Comparison of ENCODE assay signal across 8 cellular contexts in the genomic region with DNA sequence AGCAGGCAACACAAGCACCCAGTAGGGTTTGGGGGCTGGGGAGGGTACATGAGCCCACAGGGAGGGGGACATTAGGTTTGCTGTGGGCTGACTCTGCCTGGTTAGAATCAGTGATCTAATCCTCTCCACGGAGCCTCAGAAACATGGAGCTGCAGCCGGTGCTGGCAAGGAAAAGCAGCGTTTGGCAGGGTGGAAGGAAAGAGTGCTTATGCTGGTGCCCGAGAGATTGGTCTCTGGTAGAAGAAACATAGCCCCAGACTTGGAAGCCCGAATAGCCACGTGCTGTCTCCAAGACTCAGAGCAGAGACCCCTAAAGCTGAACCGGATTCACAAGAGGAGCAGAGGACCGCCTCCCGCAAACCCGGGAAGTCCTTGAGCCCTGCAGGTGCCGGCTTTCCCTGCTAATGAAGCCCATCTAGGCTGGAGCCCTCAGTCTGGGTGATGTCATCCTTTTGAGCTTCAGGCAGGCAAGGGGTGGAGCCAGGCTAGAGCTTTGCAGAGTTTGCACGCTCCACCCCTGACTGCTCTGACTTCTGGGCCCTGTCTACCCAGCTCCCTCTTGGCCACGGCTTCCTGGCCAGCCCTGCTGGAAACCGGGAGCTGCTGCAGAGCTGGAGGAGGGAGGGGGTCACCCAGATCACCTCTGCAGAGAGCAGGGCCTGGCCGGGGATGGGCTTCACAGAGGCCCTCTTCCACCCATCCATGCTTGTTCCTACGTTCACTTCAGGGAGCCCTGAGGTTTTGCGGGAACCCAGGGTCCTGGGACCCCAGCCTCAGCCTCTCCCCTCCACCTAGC. TPM values are rescaled to one million over a fixed set of nuclear protein-coding genes. Genes with fewer than 3 reads are reported as not detected.
DNase-seq lines count a peak whose midpoint lies in the region; ATAC-seq, FAIRE-seq and TF ChIP-seq lines count a peak whose summit lies in the region.

No MANE protein-coding gene starts in this region.

- peak overlapping the region; percentile 6 for H3K4me3 Mint-ChIP-seq in activated T-cell treated with anti-CD3 and anti-CD28 coated beads, Interleukin-2, amount 50 U/mL, for 4 hours

- peak overlapping the region; percentile 52; the same call in 1 of the 2 replicates for H3K4me3 ChIP-seq in ACC112 (ENCODE audit: low read depth, low read length)
- H3K4me3 ChIP-seq in mucosa of descending colon, result no peak overlapping the region

- no peak overlapping the region for H2AFZ ChIP-seq in ACC112 (ENCODE audit: low read length, unreplicated experiment)

- TF ChIP-seq CTCF in mucosa of descending colon (IDR thresholded peaks at IDR 0.05), result no peak

- H3K9me3 Mint-ChIP-seq in activated T-cell treated with anti-CD3 and anti-CD28 coated beads, Interleukin-2, amount 50 U/mL, for 4 hours, result no peaks in the 10 kb centered on the region

- intact Hi-C loops in mucosa of descending colon (cut with DNase I, micrococcal nuclease), result no loop called here

- DNase-seq in GM19239 (ENCODE audit: insufficient read length, low spot score) (peak; percentile 33), NCI-H82 treated with DMSO at 0.1 percent for 48 hours (lab: John Stamatoyannopoulos, UW; ENCODE audit: unreplicated experiment) (peak; percentile 80), mucosa of descending colon (peak; percentile 69 to 74 (median 70))
- peak; percentile 56 for DNase-seq in activated T-cell treated with anti-CD3 and anti-CD28 coated beads, Interleukin-2, amount 50 U/mL, for 4 hours
- peak; percentile 48 to 50 for DNase-seq in stimulated activated CD8-positive, alpha-beta memory T cell treated with anti-CD3 and anti-CD28 coated beads, Interleukin-2, amount 100 ng/mL, for 48 hours (ENCODE audit: low read depth in 2 of 2)

- peaks cover 3% of the 10 kb centered on the region for H3K27me3 Mint-ChIP-seq in activated T-cell treated with anti-CD3 and anti-CD28 coated beads, Interleukin-2, amount 50 U/mL, for 4 hours (ENCODE audit: low read depth)

- H3K27ac ChIP-seq in ACC112 (ENCODE audit: low read depth, low read length), result no peak overlapping the region

- H3K36me3 ChIP-seq in ACC112 (ENCODE audit: insufficient read depth, low read length) (no peaks in the 10 kb centered on the region), mucosa of descending colon (ENCODE audit: low read depth) (no peaks in the 10 kb centered on the region)

- H3K4me1 Mint-ChIP-seq in activated T-cell treated with anti-CD3 and anti-CD28 coated beads, Interleukin-2, amount 50 U/mL, for 4 hours (ENCODE audit: low read depth), result peaks cover 57% of the 10 kb centered on the region

- peak; percentile 71 for ATAC-seq in HG03558 (IDR thresholded peaks at IDR 0.05; ENCODE audit: extremely low read depth, unreplicated experiment)
- peak; percentile 89 to 91 for ATAC-seq in activated T-cell treated with anti-CD3 and anti-CD28 coated beads, Interleukin-2, amount 50 U/mL, for 4 hours
- ATAC-seq in esophagus mucosa, result peak; percentile 87
- peak; percentile 75 for ATAC-seq in mucosa of descending colon

- peaks cover 33% of the 10 kb centered on the region for H3K27me3 ChIP-seq in ACC112 (ENCODE audit: insufficient read depth, low read length)

- H3K36me3 Mint-ChIP-seq in activated T-cell treated with anti-CD3 and anti-CD28 coated beads, Interleukin-2, amount 50 U/mL, for 4 hours (ENCODE audit: insufficient read depth), result no peaks in the 10 kb centered on the region

- H3K4me1 ChIP-seq in ACC112 (ENCODE audit: control insufficient read depth, insufficient read depth, low read length, unreplicated experiment) (peaks cover 8% of the 10 kb centered on the region), mucosa of descending colon (ENCODE audit: low read depth) (peaks cover 14% of the 10 kb centered on the region)

- H3K9me3 ChIP-seq in mucosa of descending colon, result no peaks in the 10 kb centered on the region

- no peak for FAIRE-seq in GM19239 (lab: Jason Lieb, UNC)

- no peaks in the 10 kb centered on the region for H3K79me2 ChIP-seq in ACC112 (ENCODE audit: control insufficient read depth, insufficient read depth, low read length, unreplicated experiment)

RNA-seq across cellular contexts. Expression of gene JAM3, which starts 35.0 kb away (rescaled TPM):
- 10 to 100 TPM; 12.5 to 14.1 (median 12.8) TPM for total RNA-seq in activated T-cell treated with anti-CD3 and anti-CD28 coated beads, Interleukin-2, amount 50 U/mL, for 4 hours
- total RNA-seq in esophagus mucosa (1.7 TPM), mucosa of descending colon (10 to 100 TPM in 1 of 3 donors, 1 to 10 TPM in 2; 5.4 to 62.7 (median 5.5) TPM)
